In genomic region chr15:38224486-38224885, GRCh38 we compare ENCODE assay signal across 16 cellular contexts. TPM values are rescaled to one million over a fixed set of nuclear protein-coding genes. Genes with fewer than 3 reads are reported as not detected.
DNase-seq lines count a peak whose midpoint lies in the region; TF ChIP-seq lines count a peak whose summit lies in the region.
"Had no signal": no experiment of that assay in that cellular context is flagged by ENCODE, and none has a peak within 500 bp of the region (broad histone marks: within the 10 kb centered on the region; RNA-seq: fewer than 3 reads in every experiment).

No MANE protein-coding gene starts in this region.

- no peak for TF ChIP-seq EP300 in esophagus muscularis mucosa (IDR thresholded peaks at IDR 0.05)

- H3K27me3 ChIP-seq in cardiac muscle cell (no peaks in the 10 kb centered on the region), right atrium auricular region (no peaks in the 10 kb centered on the region), dorsolateral prefrontal cortex (no peaks in the 10 kb centered on the region), esophagus muscularis mucosa (no peaks in the 10 kb centered on the region)
- H3K27me3 ChIP-seq: BLaER1 had no signal

- no peak for TF ChIP-seq POLR2A in esophagus muscularis mucosa (IDR thresholded peaks at IDR 0.05; ENCODE audit: low read depth)

- H3K4me1 ChIP-seq in cardiac muscle cell (ENCODE audit: low read depth) (peaks cover 30% of the 10 kb centered on the region), right atrium auricular region (peaks cover 0 to 5% of the 10 kb centered on the region in 2 donors), esophagus muscularis mucosa (peaks cover 0 to 12% (median 0%) of the 10 kb centered on the region in 4 donors)

- TF ChIP-seq CTCF in cardiac muscle cell (IDR thresholded peaks at IDR 0.05; ENCODE audit: low read depth, low read length) (no peak), right atrium auricular region (IDR thresholded peaks at IDR 0.05) (no peak), dorsolateral prefrontal cortex (IDR thresholded peaks at IDR 0.05 in 54 of 56, conservative IDR thresholded peaks at IDR 0.05 in 2 of 56; ENCODE audit: low read depth in 1 of 56, partially characterized antibody in 56 of 56) (no peak), esophagus muscularis mucosa (IDR thresholded peaks at IDR 0.05) (no peak)

- no peak overlapping the region for H3K4me3 ChIP-seq in cardiac muscle cell
- H3K4me3 ChIP-seq in right atrium auricular region: no peak overlapping the region
- no peak overlapping the region for H3K4me3 ChIP-seq in dorsolateral prefrontal cortex
- H3K4me3 ChIP-seq in esophagus muscularis mucosa: no peak overlapping the region
- H3K4me3 ChIP-seq: BLaER1 had no signal

- peak overlapping the region; percentile 2 for H3K27ac ChIP-seq in cardiac muscle cell
- H3K27ac ChIP-seq in right atrium auricular region: no peak overlapping the region
- H3K27ac ChIP-seq in dorsolateral prefrontal cortex: peak overlapping the region in 32 of 59 donors; percentile 0 to 93 (median 36)
- H3K27ac ChIP-seq in substantia nigra (ENCODE audit: low read depth, low read length, poor library complexity, severe bottlenecking): peak overlapping the region; percentile 5
- no peak overlapping the region for H3K27ac ChIP-seq in esophagus muscularis mucosa (replicated peaks in 1 of 4)
- H3K27ac ChIP-seq: 22Rv1, BLaER1, C4-2B had no signal

- intact Hi-C loops in dorsolateral prefrontal cortex (cut with DNase I) (loop anchor here in 1 of 2 donors (10.0 kb wide), 1 partner anchor 150 kb away; no protein-coding TSS in a partner anchor), esophagus muscularis mucosa (cut with DNase I) (no loop called here)

- 85% methylated on average over 2 of the region's 2 CpGs for WGBS in esophagus muscularis mucosa

- no peaks in the 10 kb centered on the region for H3K9me3 ChIP-seq in cardiac muscle cell (ENCODE audit: low read depth)
- no peaks in the 10 kb centered on the region for H3K9me3 ChIP-seq in right atrium auricular region
- H3K9me3 ChIP-seq in esophagus muscularis mucosa: no peaks in the 10 kb centered on the region
- H3K9me3 ChIP-seq: BLaER1, Caco-2 had no signal

- H3K36me3 ChIP-seq in cardiac muscle cell (no peaks in the 10 kb centered on the region), right atrium auricular region (no peaks in the 10 kb centered on the region), esophagus muscularis mucosa (no peaks in the 10 kb centered on the region)
- H3K36me3 ChIP-seq: BLaER1 had no signal

- DNase-seq in cardiac muscle cell (ENCODE audit: low read depth in 1 of 2, low spot score in 1 of 2) (no peak), right atrium auricular region (ENCODE audit: low spot score) (no peak), dorsolateral prefrontal cortex (no peak), substantia nigra (lab: John Stamatoyannopoulos, UW) (no peak), esophagus muscularis mucosa (ENCODE audit: extremely low spot score) (no peak), NAMALWA (ENCODE audit: low spot score) (no peak)
- DNase-seq: Caco-2; CD4-positive, CD25-positive, alpha-beta regulatory T cell; CD8-positive, alpha-beta T cell; DMS153; DND-41; H7; HCEC 1CT had no signal

RNA-seq across cellular contexts. Expression of gene SPRED1, which starts 28.1 kb away (rescaled TPM):
- 11.2 and 17.3 TPM in 2 replicates for total RNA-seq in cardiac muscle cell
- 8.2 and 8.7 TPM in 2 replicates for polyA plus RNA-seq in cardiac muscle cell
- 10 to 100 TPM in 1 of 2 donors, 1 to 10 TPM in 1; 9.4 to 10.9 TPM for total RNA-seq in right atrium auricular region
- total RNA-seq in dorsolateral prefrontal cortex: 10 to 100 TPM; 32.0 to 67.9 (median 45.7) TPM
- total RNA-seq in esophagus muscularis mucosa: 10 to 100 TPM; 14.5 to 31.1 (median 19.0) TPM
- total RNA-seq: CD4-positive, CD25-positive, alpha-beta regulatory T cell had no signal

Comparison
In these comparisons a context has a peak if more than half of its experiments do, and no peak if none do; other contexts are left out.
1. H3K27ac ChIP-seq: peak in cardiac muscle cell (single experiment), dorsolateral prefrontal cortex (32 of 59) and substantia nigra (single experiment); none in right atrium auricular region (0 of 2) and esophagus muscularis mucosa (0 of 4).